Comparison of ENCODE assay signal across 1 cellular context in the genomic region with DNA sequence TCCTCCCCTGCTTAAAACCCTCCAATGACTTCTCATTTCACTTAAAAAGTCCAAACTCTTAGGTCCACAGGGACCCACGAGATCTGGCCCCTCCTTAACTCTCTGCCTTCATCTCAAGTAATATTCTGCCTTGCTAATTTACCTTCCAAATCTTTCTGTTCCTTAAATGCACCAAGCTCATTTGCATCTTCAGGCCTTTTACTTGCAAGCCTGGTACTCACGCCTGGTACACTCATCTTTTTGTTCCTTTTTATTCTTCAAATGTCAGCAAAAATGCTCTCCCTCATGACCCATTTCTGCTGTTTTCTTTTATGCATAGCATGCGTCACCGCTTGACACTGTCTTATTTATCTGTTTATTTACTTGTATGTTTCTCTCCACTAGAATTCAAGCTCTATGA.
TF ChIP-seq lines count a peak whose summit lies in the region.

No MANE protein-coding gene starts in this region.

TF ChIP-seq in SK-N-SH, 30 proteins besides CTCF, POLR2A, EP300 and RAD21 (continued from another document):
- no peak for TF ChIP-seq REST (IDR thresholded peaks at IDR 0.05; ENCODE audit: low read depth, low read length)
- TF ChIP-seq GABPA (IDR thresholded peaks at IDR 0.05; ENCODE audit: low read depth) = no peak
- no peak for TF ChIP-seq USF2 (IDR thresholded peaks at IDR 0.05; ENCODE audit: borderline replicate concordance, low read depth, low read length)
- TF ChIP-seq RCOR1 (IDR thresholded peaks at IDR 0.05; ENCODE audit: low read length) = no peak
- no peak for TF ChIP-seq TCF12 (IDR thresholded peaks at IDR 0.05)
- TF ChIP-seq YY1 (IDR thresholded peaks at IDR 0.05; ENCODE audit: low read depth) = no peak
